8 cellular contexts compared by ENCODE assay signal in genomic region chr3:135811597-135811996, GRCh38.
"Had no signal": no experiment of that assay in that cellular context is flagged by ENCODE, and none has a peak within 500 bp of the region (broad histone marks: within the 10 kb centered on the region; RNA-seq: fewer than 3 reads in every experiment).

No MANE protein-coding gene starts in this region.

- FAIRE-seq: H1, HepG2 had no signal

- H3K36me3 ChIP-seq: HAP-1 had no signal

- DNase-seq: H7, HFFc6 had no signal

- H3K4me3 ChIP-seq: GM23338, HAP-1 had no signal

- ATAC-seq: GM23338, HCT116, HepG2 had no signal

- H3K4me1 ChIP-seq: HAP-1 had no signal

- H3K9me3 ChIP-seq: HAP-1 had no signal

- H3K27ac ChIP-seq: HL-60 had no signal
